1 cellular context compared by ENCODE assay signal in the genomic region with DNA sequence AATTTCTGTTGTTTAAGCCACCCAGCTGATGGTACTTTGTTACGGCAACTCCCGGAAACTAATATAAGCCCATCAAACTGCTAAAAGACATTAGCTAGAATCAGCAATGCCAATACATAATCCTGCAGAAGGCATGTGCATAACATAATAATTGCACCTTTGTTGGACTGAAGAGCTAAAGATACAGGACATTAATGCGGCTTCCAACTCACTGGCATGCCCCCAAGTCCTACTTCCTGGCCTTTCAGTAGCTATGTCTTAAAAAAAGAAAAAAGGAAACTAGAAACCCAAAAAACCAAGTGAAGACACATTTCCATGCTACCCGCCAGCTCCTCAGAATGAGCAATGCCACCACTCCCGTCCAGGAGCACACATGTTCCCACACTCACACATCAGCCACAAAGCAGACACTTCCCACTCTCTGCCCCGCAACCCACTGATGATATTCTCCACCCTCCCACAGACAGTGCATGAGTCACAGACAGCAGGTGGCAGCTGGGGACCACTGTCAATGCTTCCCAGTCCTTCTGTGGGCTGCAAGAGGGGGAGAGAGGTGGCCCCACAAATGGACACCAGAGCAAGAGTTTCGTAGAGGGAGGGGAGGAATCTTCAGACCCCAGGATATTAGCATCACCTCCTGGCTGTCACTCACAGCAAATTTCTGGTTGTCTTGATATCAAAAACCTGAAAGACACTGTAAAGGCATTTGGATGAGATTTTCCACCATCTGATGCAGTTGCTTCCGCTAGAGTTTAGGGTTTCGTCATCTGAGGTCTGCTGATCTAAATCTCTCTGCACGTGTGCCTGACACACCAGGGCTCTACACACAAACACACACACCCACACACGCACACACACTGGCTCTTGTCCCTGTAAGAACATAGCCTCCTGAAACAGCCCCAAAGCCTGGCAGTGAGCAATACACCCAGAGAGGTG.
TF ChIP-seq lines count a peak whose summit lies in the region.

No MANE protein-coding gene starts in this region.

TF ChIP-seq in K562, 482 proteins besides CTCF, POLR2A, EP300 and RAD21 (continued from another document and continues in another):
- peak; percentile 94 for TF ChIP-seq BHLHE40 (IDR thresholded peaks at IDR 0.05; ENCODE audit: low read length)
- TF ChIP-seq, protein P1, sequence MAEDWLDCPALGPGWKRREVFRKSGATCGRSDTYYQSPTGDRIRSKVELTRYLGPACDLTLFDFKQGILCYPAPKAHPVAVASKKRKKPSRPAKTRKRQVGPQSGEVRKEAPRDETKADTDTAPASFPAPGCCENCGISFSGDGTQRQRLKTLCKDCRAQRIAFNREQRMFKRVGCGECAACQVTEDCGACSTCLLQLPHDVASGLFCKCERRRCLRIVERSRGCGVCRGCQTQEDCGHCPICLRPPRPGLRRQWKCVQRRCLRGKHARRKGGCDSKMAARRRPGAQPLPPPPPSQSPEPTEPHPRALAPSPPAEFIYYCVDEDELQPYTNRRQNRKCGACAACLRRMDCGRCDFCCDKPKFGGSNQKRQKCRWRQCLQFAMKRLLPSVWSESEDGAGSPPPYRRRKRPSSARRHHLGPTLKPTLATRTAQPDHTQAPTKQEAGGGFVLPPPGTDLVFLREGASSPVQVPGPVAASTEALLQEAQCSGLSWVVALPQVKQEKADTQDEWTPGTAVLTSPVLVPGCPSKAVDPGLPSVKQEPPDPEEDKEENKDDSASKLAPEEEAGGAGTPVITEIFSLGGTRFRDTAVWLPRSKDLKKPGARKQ (CRISPR knock-in tag; IDR thresholded peaks at IDR 0.05) = no peak
- TF ChIP-seq NR1H2 (CRISPR knock-in tag; IDR thresholded peaks at IDR 0.05) = no peak
- TF ChIP-seq, protein P2, sequence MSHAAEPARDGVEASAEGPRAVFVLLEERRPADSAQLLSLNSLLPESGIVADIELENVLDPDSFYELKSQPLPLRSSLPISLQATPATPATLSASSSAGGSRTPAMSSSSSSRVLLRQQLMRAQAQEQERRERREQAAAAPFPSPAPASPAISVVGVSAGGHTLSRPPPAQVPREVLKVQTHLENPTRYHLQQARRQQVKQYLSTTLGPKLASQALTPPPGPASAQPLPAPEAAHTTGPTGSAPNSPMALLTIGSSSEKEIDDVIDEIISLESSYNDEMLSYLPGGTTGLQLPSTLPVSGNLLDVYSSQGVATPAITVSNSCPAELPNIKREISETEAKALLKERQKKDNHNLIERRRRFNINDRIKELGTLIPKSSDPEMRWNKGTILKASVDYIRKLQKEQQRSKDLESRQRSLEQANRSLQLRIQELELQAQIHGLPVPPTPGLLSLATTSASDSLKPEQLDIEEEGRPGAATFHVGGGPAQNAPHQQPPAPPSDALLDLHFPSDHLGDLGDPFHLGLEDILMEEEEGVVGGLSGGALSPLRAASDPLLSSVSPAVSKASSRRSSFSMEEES (CRISPR knock-in tag; IDR thresholded peaks at IDR 0.05) = no peak
- peak; percentile 19; the same call in 1 of the 2 replicates for TF ChIP-seq CTBP1 (IDR thresholded peaks at IDR 0.05; ENCODE audit: borderline replicate concordance)
- TF ChIP-seq RB1 (IDR thresholded peaks at IDR 0.05; ENCODE audit: low read depth) = no peak
- no peak for TF ChIP-seq HNRNPK (IDR thresholded peaks at IDR 0.05; ENCODE audit: low read depth, low read length, poor library complexity, severe bottlenecking)
- TF ChIP-seq SMARCE1 (IDR thresholded peaks at IDR 0.05) = no peak
- TF ChIP-seq, protein P3, sequence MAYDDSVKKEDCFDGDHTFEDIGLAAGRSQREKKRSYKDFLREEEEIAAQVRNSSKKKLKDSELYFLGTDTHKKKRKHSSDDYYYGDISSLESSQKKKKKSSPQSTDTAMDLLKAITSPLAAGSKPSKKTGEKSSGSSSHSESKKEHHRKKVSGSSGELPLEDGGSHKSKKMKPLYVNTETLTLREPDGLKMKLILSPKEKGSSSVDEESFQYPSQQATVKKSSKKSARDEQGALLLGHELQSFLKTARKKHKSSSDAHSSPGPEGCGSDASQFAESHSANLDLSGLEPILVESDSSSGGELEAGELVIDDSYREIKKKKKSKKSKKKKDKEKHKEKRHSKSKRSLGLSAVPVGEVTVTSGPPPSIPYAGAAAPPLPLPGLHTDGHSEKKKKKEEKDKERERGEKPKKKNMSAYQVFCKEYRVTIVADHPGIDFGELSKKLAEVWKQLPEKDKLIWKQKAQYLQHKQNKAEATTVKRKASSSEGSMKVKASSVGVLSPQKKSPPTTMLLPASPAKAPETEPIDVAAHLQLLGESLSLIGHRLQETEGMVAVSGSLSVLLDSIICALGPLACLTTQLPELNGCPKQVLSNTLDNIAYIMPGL (CRISPR knock-in tag; IDR thresholded peaks at IDR 0.05) = no peak
- TF ChIP-seq ZNF436 (CRISPR knock-in tag; IDR thresholded peaks at IDR 0.05) = no peak
- TF ChIP-seq PCBP2 (IDR thresholded peaks at IDR 0.05; ENCODE audit: low read depth, low read length, poor library complexity, severe bottlenecking) = no peak
- no peak for TF ChIP-seq NFRKB (IDR thresholded peaks at IDR 0.05; ENCODE audit: low read depth)
- peak; percentile 46; the same call in 1 of the 2 replicates for TF ChIP-seq DIDO1 (tag; IDR thresholded peaks at IDR 0.05; ENCODE audit: low read depth)
- TF ChIP-seq, protein P4, sequence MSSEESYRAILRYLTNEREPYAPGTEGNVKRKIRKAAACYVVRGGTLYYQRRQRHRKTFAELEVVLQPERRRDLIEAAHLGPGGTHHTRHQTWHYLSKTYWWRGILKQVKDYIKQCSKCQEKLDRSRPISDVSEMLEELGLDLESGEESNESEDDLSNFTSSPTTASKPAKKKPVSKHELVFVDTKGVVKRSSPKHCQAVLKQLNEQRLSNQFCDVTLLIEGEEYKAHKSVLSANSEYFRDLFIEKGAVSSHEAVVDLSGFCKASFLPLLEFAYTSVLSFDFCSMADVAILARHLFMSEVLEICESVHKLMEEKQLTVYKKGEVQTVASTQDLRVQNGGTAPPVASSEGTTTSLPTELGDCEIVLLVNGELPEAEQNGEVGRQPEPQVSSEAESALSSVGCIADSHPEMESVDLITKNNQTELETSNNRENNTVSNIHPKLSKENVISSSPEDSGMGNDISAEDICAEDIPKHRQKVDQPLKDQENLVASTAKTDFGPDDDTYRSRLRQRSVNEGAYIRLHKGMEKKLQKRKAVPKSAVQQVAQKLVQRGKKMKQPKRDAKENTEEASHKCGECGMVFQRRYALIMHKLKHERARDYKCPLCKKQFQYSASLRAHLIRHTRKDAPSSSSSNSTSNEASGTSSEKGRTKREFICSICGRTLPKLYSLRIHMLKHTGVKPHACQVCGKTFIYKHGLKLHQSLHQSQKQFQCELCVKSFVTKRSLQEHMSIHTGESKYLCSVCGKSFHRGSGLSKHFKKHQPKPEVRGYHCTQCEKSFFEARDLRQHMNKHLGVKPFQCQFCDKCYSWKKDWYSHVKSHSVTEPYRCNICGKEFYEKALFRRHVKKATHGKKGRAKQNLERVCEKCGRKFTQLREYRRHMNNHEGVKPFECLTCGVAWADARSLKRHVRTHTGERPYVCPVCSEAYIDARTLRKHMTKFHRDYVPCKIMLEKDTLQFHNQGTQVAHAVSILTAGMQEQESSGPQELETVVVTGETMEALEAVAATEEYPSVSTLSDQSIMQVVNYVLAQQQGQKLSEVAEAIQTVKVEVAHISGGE (CRISPR knock-in tag; IDR thresholded peaks at IDR 0.05) = no peak
- no peak for TF ChIP-seq HDAC8 (tag; IDR thresholded peaks at IDR 0.05)
- no peak for TF ChIP-seq TBP (optimal IDR thresholded peaks at IDR 0.05; ENCODE audit: low read depth, low read length)
- TF ChIP-seq ETV6 (IDR thresholded peaks at IDR 0.05; ENCODE audit: borderline replicate concordance in 1 of 2, low read depth in 2 of 2, low read length in 1 of 2) = no peak
- TF ChIP-seq ETV6 (CRISPR knock-in tag; IDR thresholded peaks at IDR 0.05; ENCODE audit: borderline replicate concordance) = no peak
- TF ChIP-seq, protein P5, sequence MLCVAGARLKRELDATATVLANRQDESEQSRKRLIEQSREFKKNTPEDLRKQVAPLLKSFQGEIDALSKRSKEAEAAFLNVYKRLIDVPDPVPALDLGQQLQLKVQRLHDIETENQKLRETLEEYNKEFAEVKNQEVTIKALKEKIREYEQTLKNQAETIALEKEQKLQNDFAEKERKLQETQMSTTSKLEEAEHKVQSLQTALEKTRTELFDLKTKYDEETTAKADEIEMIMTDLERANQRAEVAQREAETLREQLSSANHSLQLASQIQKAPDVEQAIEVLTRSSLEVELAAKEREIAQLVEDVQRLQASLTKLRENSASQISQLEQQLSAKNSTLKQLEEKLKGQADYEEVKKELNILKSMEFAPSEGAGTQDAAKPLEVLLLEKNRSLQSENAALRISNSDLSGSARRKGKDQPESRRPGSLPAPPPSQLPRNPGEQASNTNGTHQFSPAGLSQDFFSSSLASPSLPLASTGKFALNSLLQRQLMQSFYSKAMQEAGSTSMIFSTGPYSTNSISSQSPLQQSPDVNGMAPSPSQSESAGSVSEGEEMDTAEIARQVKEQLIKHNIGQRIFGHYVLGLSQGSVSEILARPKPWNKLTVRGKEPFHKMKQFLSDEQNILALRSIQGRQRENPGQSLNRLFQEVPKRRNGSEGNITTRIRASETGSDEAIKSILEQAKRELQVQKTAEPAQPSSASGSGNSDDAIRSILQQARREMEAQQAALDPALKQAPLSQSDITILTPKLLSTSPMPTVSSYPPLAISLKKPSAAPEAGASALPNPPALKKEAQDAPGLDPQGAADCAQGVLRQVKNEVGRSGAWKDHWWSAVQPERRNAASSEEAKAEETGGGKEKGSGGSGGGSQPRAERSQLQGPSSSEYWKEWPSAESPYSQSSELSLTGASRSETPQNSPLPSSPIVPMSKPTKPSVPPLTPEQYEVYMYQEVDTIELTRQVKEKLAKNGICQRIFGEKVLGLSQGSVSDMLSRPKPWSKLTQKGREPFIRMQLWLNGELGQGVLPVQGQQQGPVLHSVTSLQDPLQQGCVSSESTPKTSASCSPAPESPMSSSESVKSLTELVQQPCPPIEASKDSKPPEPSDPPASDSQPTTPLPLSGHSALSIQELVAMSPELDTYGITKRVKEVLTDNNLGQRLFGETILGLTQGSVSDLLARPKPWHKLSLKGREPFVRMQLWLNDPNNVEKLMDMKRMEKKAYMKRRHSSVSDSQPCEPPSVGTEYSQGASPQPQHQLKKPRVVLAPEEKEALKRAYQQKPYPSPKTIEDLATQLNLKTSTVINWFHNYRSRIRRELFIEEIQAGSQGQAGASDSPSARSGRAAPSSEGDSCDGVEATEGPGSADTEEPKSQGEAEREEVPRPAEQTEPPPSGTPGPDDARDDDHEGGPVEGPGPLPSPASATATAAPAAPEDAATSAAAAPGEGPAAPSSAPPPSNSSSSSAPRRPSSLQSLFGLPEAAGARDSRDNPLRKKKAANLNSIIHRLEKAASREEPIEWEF (CRISPR knock-in tag; IDR thresholded peaks at IDR 0.05) = no peak
- TF ChIP-seq, protein P6, sequence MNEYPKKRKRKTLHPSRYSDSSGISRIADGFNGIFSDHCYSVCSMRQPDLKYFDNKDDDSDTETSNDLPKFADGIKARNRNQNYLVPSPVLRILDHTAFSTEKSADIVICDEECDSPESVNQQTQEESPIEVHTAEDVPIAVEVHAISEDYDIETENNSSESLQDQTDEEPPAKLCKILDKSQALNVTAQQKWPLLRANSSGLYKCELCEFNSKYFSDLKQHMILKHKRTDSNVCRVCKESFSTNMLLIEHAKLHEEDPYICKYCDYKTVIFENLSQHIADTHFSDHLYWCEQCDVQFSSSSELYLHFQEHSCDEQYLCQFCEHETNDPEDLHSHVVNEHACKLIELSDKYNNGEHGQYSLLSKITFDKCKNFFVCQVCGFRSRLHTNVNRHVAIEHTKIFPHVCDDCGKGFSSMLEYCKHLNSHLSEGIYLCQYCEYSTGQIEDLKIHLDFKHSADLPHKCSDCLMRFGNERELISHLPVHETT (CRISPR knock-in tag; conservative IDR thresholded peaks at IDR 0.05 in 1 of 2, IDR thresholded peaks at IDR 0.05 in 1 of 2) = 0 out of 4 replicates have a peak, but pooled peaks of 1 of the 2 experiments have one; percentile 29
- peak; percentile 15 for TF ChIP-seq EGR1 (conservative IDR thresholded peaks at IDR 0.05)
- no peak for TF ChIP-seq GTF2A2 (tag; IDR thresholded peaks at IDR 0.05)
- TF ChIP-seq SAP30 (IDR thresholded peaks at IDR 0.05; ENCODE audit: borderline replicate concordance, insufficient read depth, low read depth, low read length, poor library complexity, severe bottlenecking) = no peak
- TF ChIP-seq, protein P7, sequence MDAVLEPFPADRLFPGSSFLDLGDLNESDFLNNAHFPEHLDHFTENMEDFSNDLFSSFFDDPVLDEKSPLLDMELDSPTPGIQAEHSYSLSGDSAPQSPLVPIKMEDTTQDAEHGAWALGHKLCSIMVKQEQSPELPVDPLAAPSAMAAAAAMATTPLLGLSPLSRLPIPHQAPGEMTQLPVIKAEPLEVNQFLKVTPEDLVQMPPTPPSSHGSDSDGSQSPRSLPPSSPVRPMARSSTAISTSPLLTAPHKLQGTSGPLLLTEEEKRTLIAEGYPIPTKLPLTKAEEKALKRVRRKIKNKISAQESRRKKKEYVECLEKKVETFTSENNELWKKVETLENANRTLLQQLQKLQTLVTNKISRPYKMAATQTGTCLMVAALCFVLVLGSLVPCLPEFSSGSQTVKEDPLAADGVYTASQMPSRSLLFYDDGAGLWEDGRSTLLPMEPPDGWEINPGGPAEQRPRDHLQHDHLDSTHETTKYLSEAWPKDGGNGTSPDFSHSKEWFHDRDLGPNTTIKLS (IDR thresholded peaks at IDR 0.05; ENCODE audit: borderline replicate concordance, low read depth) = no peak
- 0 out of 2 replicates have a peak, but pooled peaks have one; percentile 19 for TF ChIP-seq GABPA (tag; conservative IDR thresholded peaks at IDR 0.05; ENCODE audit: low read depth)
- TF ChIP-seq JUN (IDR thresholded peaks at IDR 0.05; ENCODE audit: borderline replicate concordance, low read depth, low read length) = 0 out of 2 replicates have a peak, but pooled peaks have one; percentile 23
- no peak for TF ChIP-seq JUN (CRISPR knock-in tag; IDR thresholded peaks at IDR 0.05; ENCODE audit: borderline replicate concordance)
- TF ChIP-seq CREM (IDR thresholded peaks at IDR 0.05; ENCODE audit: low read depth) = peak; percentile 14; the same call in 1 of the 2 replicates
- no peak for TF ChIP-seq PHTF2 (CRISPR knock-in tag; IDR thresholded peaks at IDR 0.05)
- TF ChIP-seq ZNF311 (CRISPR knock-in tag; IDR thresholded peaks at IDR 0.05) = no peak
- no peak for TF ChIP-seq ELF4 (CRISPR knock-in tag; IDR thresholded peaks at IDR 0.05)
- TF ChIP-seq CC2D1A (IDR thresholded peaks at IDR 0.05) = peak; percentile 46; the same call in 1 of the 2 replicates
- TF ChIP-seq ETV1 (tag; conservative IDR thresholded peaks at IDR 0.05; ENCODE audit: low read depth) = no peak
